ENCODE assay signal across 28 cellular contexts in genomic region chr4:98434816-98435215, GRCh38.
"Had no signal": no experiment of that assay in that cellular context is flagged by ENCODE, and none has a peak within 500 bp of the region (broad histone marks: within the 10 kb centered on the region; RNA-seq: fewer than 3 reads in every experiment).

No MANE protein-coding gene starts in this region.

- H3K4me2 ChIP-seq: PC-9 had no signal

- H3K4me1 ChIP-seq: body of pancreas had no signal

- ATAC-seq: activated CD8-positive, alpha-beta T cell treated with anti-CD3 and anti-CD28 coated beads for 36 hours; activated T-cell treated with anti-CD3 and anti-CD28 coated beads, Interleukin-2, amount 50 U/mL, for 72 hours; activated T-helper 17 cell treated with anti-CD3 and anti-CD28 coated beads, Interleukin-2, amount 50 U/mL, for 72 hours; body of pancreas had no signal

- H3K27me3 Mint-ChIP-seq: activated CD4-positive, alpha-beta T cell treated with anti-CD3 and anti-CD28 coated beads, Interleukin-2, amount 10 ng/mL, durations not matched to agents 24 days and 14 days; activated CD8-positive, alpha-beta T cell treated with anti-CD3 and anti-CD28 coated beads for 36 hours; activated naive CD8-positive, alpha-beta T cell treated with anti-CD3 and anti-CD28 coated beads, Interleukin-2, amount 10 ng/mL, durations not matched to agents 7 days and 5 days; activated T-helper 17 cell treated with anti-CD3 and anti-CD28 coated beads, Interleukin-2, amount 50 U/mL, for 72 hours had no signal

- DNase-seq: activated CD4-positive, alpha-beta T cell treated with anti-CD3 and anti-CD28 coated beads, Interleukin-2, amount 10 ng/mL, durations not matched to agents 24 days and 14 days; activated CD4-positive, alpha-beta T cell treated with anti-CD3 and anti-CD28 coated beads, Interleukin-2, amount 50 U/mL, for 4 hours; activated CD8-positive, alpha-beta T cell treated with anti-CD3 and anti-CD28 coated beads for 36 hours; activated effector memory CD4-positive, alpha-beta T cell treated with anti-CD3 and anti-CD28 coated beads, Interleukin-2, amount 50 U/mL, for 16 hours; activated naive CD4-positive, alpha-beta T cell; activated naive CD4-positive, alpha-beta T cell treated with anti-CD3 and anti-CD28 coated beads, Interleukin-2, amount 50 U/mL, for 16 hours; activated naive CD8-positive, alpha-beta T cell treated with anti-CD3 and anti-CD28 coated beads, Interleukin-2, amount 10 ng/mL, durations not matched to agents 7 days and 5 days; activated T-cell treated with anti-CD3 and anti-CD28 coated beads, Interleukin-2, amount 50 U/mL, for 1 hour; activated T-cell treated with anti-CD3 and anti-CD28 coated beads, Interleukin-2, amount 50 U/mL, for 72 hours; body of pancreas; caudate nucleus; Kasumi-1; KG1; NCI-H1048; NCI-H1105 treated with DMSO at 0.1 percent for 48 hours; NCI-H1436; NCI-H1694; NCI-H1930; NCI-H2081 treated with DMSO at 0.1 percent for 48 hours; NCI-H226; NCI-H446 treated with DMSO at 0.1 percent for 48 hours; NCI-H524; NK-92 treated with Interleukin-12 subunit alpha and Interleukin-12 subunit beta, amount 100 ng/mL, for 24 hours; PC-9; Right ventricle myocardium superior; T1000 had no signal

- H3K27ac Mint-ChIP-seq: activated CD4-positive, alpha-beta T cell treated with anti-CD3 and anti-CD28 coated beads, Interleukin-2, amount 10 ng/mL, durations not matched to agents 24 days and 14 days; activated CD8-positive, alpha-beta T cell treated with anti-CD3 and anti-CD28 coated beads for 36 hours; activated T-cell treated with anti-CD3 and anti-CD28 coated beads, Interleukin-2, amount 50 U/mL, for 72 hours; activated T-helper 17 cell treated with anti-CD3 and anti-CD28 coated beads, Interleukin-2, amount 50 U/mL, for 72 hours had no signal

- H3K9me3 Mint-ChIP-seq: activated CD4-positive, alpha-beta T cell treated with anti-CD3 and anti-CD28 coated beads, Interleukin-2, amount 10 ng/mL, durations not matched to agents 24 days and 14 days; activated CD8-positive, alpha-beta T cell treated with anti-CD3 and anti-CD28 coated beads for 36 hours; activated naive CD8-positive, alpha-beta T cell treated with anti-CD3 and anti-CD28 coated beads, Interleukin-2, amount 10 ng/mL, durations not matched to agents 7 days and 5 days; activated T-cell treated with anti-CD3 and anti-CD28 coated beads, Interleukin-2, amount 50 U/mL, for 72 hours; activated T-helper 17 cell treated with anti-CD3 and anti-CD28 coated beads, Interleukin-2, amount 50 U/mL, for 72 hours had no signal

- H3K27me3 ChIP-seq: body of pancreas had no signal

- H3K4me3 Mint-ChIP-seq: activated CD4-positive, alpha-beta T cell treated with anti-CD3 and anti-CD28 coated beads, Interleukin-2, amount 10 ng/mL, durations not matched to agents 24 days and 14 days; activated CD8-positive, alpha-beta T cell treated with anti-CD3 and anti-CD28 coated beads for 36 hours; activated naive CD8-positive, alpha-beta T cell treated with anti-CD3 and anti-CD28 coated beads, Interleukin-2, amount 10 ng/mL, durations not matched to agents 7 days and 5 days; activated T-cell treated with anti-CD3 and anti-CD28 coated beads, Interleukin-2, amount 50 U/mL, for 72 hours; activated T-helper 17 cell treated with anti-CD3 and anti-CD28 coated beads, Interleukin-2, amount 50 U/mL, for 72 hours had no signal

- H3K27ac ChIP-seq: body of pancreas, PC-9, SK-N-MC had no signal

- H3K9me3 ChIP-seq: body of pancreas had no signal

- H2AFZ ChIP-seq: PC-9 had no signal

- H3K4me3 ChIP-seq: body of pancreas, PC-9, SK-N-MC had no signal
